ENCODE assay signal across 8 cellular contexts in genomic region chr7:143737037-143737819, GRCh38. TPM values are rescaled to one million over a fixed set of nuclear protein-coding genes. Genes with fewer than 3 reads are reported as not detected.
DNase-seq lines count a peak whose midpoint lies in the region; ATAC-seq, FAIRE-seq and TF ChIP-seq lines count a peak whose summit lies in the region.
"Not testable (repeated sequence)": the region's sequence is repeated elsewhere in the genome, so short reads cannot be mapped to it uniquely, and the experiment has no call there.

No MANE protein-coding gene starts in this region.

- not testable (repeated sequence) for FAIRE-seq in A549 (lab: Jason Lieb, UNC)

- not testable (repeated sequence) for H2AFZ ChIP-seq in H9 (ENCODE audit: low read length)
- peak overlapping the region; percentile 84 for H2AFZ ChIP-seq in neural progenitor cell (replicated peaks)

- H3K79me1 ChIP-seq in H9 (ENCODE audit: insufficient read depth, low read depth, low read length, poor library complexity, severe bottlenecking) = not testable (repeated sequence)

- H4K8ac ChIP-seq in H9 (replicated peaks; ENCODE audit: insufficient read length, low read depth, low read length) = not testable (repeated sequence)

- peak overlapping the region; percentile 55; the same call in 2 of the 3 replicates for H3K4me2 ChIP-seq in A549
- H3K4me2 ChIP-seq in H9 (ENCODE audit: insufficient read depth, insufficient read length, low read length); neural progenitor cell: not testable (repeated sequence)

- H2BK5ac ChIP-seq in H9 (ENCODE audit: insufficient read length, low read length) = not testable (repeated sequence)

- not testable (repeated sequence) for H3K4me1 Mint-ChIP-seq in H9, neural progenitor cell

- not testable (repeated sequence) for H3K23me2 ChIP-seq in H9 (ENCODE audit: insufficient read length, low read depth, low read length, poor library complexity, severe bottlenecking)

- H4K20me1 ChIP-seq in H9 (ENCODE audit: control insufficient read depth, insufficient read depth, insufficient read length); neural progenitor cell (ENCODE audit: low read depth): not testable (repeated sequence)

- H2BK15ac ChIP-seq in H9 (ENCODE audit: low read depth, low read length) = not testable (repeated sequence)

- H2BK20ac ChIP-seq in H9 (ENCODE audit: low read depth, low read length, poor library complexity, severe bottlenecking) = not testable (repeated sequence)

- not testable (repeated sequence) for H3K79me2 ChIP-seq in H9 (ENCODE audit: insufficient read depth, low read length); neural progenitor cell (ENCODE audit: low read depth)

- not testable (repeated sequence) for H3K23ac ChIP-seq in H9 (ENCODE audit: insufficient read length, low read depth, low read length)

- TF ChIP-seq EP300 in A549 (IDR thresholded peaks at IDR 0.05); Ishikawa (IDR thresholded peaks at IDR 0.05; ENCODE audit: borderline replicate concordance): not testable (repeated sequence)

- not testable (repeated sequence) for H3K9me3 Mint-ChIP-seq in H9, neural progenitor cell

- not testable (repeated sequence) for H4K5ac ChIP-seq in H9 (ENCODE audit: insufficient read length, low read depth, low read length)

- H2BK120ac ChIP-seq in H9 (ENCODE audit: low read depth, low read length, poor library complexity, severe bottlenecking) = not testable (repeated sequence)

- POLR2A ChIA-PET in A549 (lab: Yijun Ruan, JAX) = not testable (repeated sequence)

- not testable (repeated sequence) for H2AK5ac ChIP-seq in H9 (ENCODE audit: insufficient read length, low read length)

- not testable (repeated sequence) for H3K9ac ChIP-seq in H9 (ENCODE audit: extremely low read depth, insufficient read length, low read length); neural progenitor cell

- TF ChIP-seq RAD21 in A549 (conservative IDR thresholded peaks at IDR 0.05 in 1 of 2, IDR thresholded peaks at IDR 0.05 in 1 of 2) (peak; percentile 71), Ishikawa (IDR thresholded peaks at IDR 0.05; ENCODE audit: low read depth) (peak; percentile 69)

- H3K18ac ChIP-seq in H9 (ENCODE audit: insufficient read length, low read depth, low read length) = not testable (repeated sequence)

- H3K4me3 Mint-ChIP-seq in H9, neural progenitor cell: not testable (repeated sequence)

- H3K36me3 Mint-ChIP-seq in H9 (ENCODE audit: insufficient read depth in 1 of 3, low read depth in 3 of 3); neural progenitor cell: not testable (repeated sequence)

- peak; percentile 92 to 95 for ATAC-seq in A549

- not testable (repeated sequence) for H3K27me3 ChIP-seq in H9 (ENCODE audit: insufficient read depth, low read length); neural progenitor cell

- H3K27me3 Mint-ChIP-seq in H9 (ENCODE audit: low read depth); neural progenitor cell (ENCODE audit: insufficient read depth, low read depth): not testable (repeated sequence)

- H2BK12ac ChIP-seq in H9 (ENCODE audit: insufficient read length, low read depth, low read length) = not testable (repeated sequence)

- not testable (repeated sequence) for H3T11ph ChIP-seq in H9 (ENCODE audit: low read length)

- CTCF ChIA-PET in A549 (lab: Yijun Ruan, JAX) = interaction anchor here (0.8 to 2.3 kb wide), 17 partner anchors 9 to 498 kb away, joined by 3 to 7 read pairs (median 3); no protein-coding TSS in a partner anchor

- H3K4me1 ChIP-seq in A549; H9 (ENCODE audit: insufficient read depth, low read length); neural progenitor cell: not testable (repeated sequence)

- not testable (repeated sequence) for H3F3A ChIP-seq in neural progenitor cell (ENCODE audit: low read depth)

- DNase-seq in A549 (ENCODE audit: low read depth in 1 of 2, low spot score in 1 of 2) = peak; percentile 40 to 53
- peak; percentile 51 for DNase-seq in GM12865 (ENCODE audit: low read depth)
- DNase-seq in H9 = not testable (repeated sequence)
- peak; percentile 72 for DNase-seq in OCI-M1 (lab: John Stamatoyannopoulos, UW)
- peak; percentile 68 for DNase-seq in astrocyte of the spinal cord (ENCODE audit: low read depth, low spot score)
- peak; percentile 37 for DNase-seq in glomerular visceral epithelial cell (ENCODE audit: extremely low spot score)
- peak; percentile 54 for DNase-seq in neural progenitor cell (ENCODE audit: low spot score)

- not testable (repeated sequence) for H3K4me3 ChIP-seq in A549; GM12865 (ENCODE audit: low read depth, low read length); astrocyte of the spinal cord (ENCODE audit: low read depth, low read length); neural progenitor cell

- peak; percentile 56 for TF ChIP-seq CTCF in A549 (IDR thresholded peaks at IDR 0.05)
- TF ChIP-seq CTCF in GM12865 (IDR thresholded peaks at IDR 0.05; ENCODE audit: insufficient read depth, low read depth, low read length, missing control alignments) = peak; percentile 42
- peak; percentile 62 for TF ChIP-seq CTCF in H9 (conservative IDR thresholded peaks at IDR 0.05)
- peak; percentile 67 for TF ChIP-seq CTCF in astrocyte of the spinal cord (IDR thresholded peaks at IDR 0.05; ENCODE audit: low read depth, low read length)
- TF ChIP-seq CTCF in neural progenitor cell (IDR thresholded peaks at IDR 0.05) = peak; percentile 59

- not testable (repeated sequence) for H3K27ac Mint-ChIP-seq in H9, neural progenitor cell

- not testable (repeated sequence) for H3K56ac ChIP-seq in H9 (ENCODE audit: insufficient read length, low read depth, low read length)

- H3K14ac ChIP-seq in H9 (ENCODE audit: insufficient read depth, low read length) = not testable (repeated sequence)

- not testable (repeated sequence) for H3K36me3 ChIP-seq in neural progenitor cell

- H4K91ac ChIP-seq in H9 (ENCODE audit: insufficient read length, low read depth, low read length) = not testable (repeated sequence)

- H3K4ac ChIP-seq in H9 (ENCODE audit: low read depth, low read length) = not testable (repeated sequence)

- 13% methylated on average over 5 of the region's 5 CpGs for WGBS in A549 (ENCODE audit: missing lambda C conversion rate)
- no CpG with 5 or more reads among the region's 5 CpGs for WGBS in H9 (ENCODE audit: extremely low coverage, insufficient read length, low lambda C conversion rate)

- H3K9me3 ChIP-seq in A549; H9 (ENCODE audit: control insufficient read depth, low read depth, low read length); neural progenitor cell (ENCODE audit: low read depth): not testable (repeated sequence)

- in situ Hi-C loops in astrocyte of the spinal cord (cut with HindIII; ENCODE audit: low sequenced_read_pairs) = not testable (repeated sequence)

- not testable (repeated sequence) for H3K27ac ChIP-seq in A549; H9 (ENCODE audit: insufficient read length, low read depth, low read length); neural progenitor cell

- TF ChIP-seq POLR2A in A549 (IDR thresholded peaks at IDR 0.05; ENCODE audit: low read length) = not testable (repeated sequence)

TF ChIP-seq in A549, 52 proteins besides CTCF, POLR2A, EP300 and RAD21:
- TF ChIP-seq SMC3 (IDR thresholded peaks at IDR 0.05) = peak; percentile 56

RNA-seq across cellular contexts. Expression of gene CTAGE6, which starts 20.3 kb away (rescaled TPM):
- polyA plus RNA-seq in A549 (2011; rRNA removed) = not detected in 2 replicates
- not detected in 2 replicates for polyA plus RNA-seq in A549 (2012; cell fraction: cytosol; rRNA removed)
- 0.07 TPM in 1 of 2 replicates, not detected in the other for polyA plus RNA-seq in A549 (2012; cell fraction: nucleus; rRNA removed)
- not detected in 3 replicates for polyA plus RNA-seq in A549 (2017; fragmentation: RNase III; extraction: RNeasy Plus Mini Kit Qiagen cat#74134 plus additional on column Dnase treatment)
- polyA minus RNA-seq in A549 (2011; rRNA and poly(A)+ RNA removed) = not detected in 2 replicates
- not detected in 2 replicates for total RNA-seq in H9 (2021)
- 0.07 TPM in 1 of 2 replicates, not detected in the other for total RNA-seq in neural progenitor cell (ENCODE audit: low replicate concordance)
